ENCODE assay signal across 8 cellular contexts in genomic region chr1:151189638-151190445, GRCh38. TPM values are rescaled to one million over a fixed set of nuclear protein-coding genes. Genes with fewer than 3 reads are reported as not detected.
A peak's percentile ranks its signal among the peaks of the same experiment; 100 is the strongest.
DNase-seq lines count a peak whose midpoint lies in the region; ATAC-seq, FAIRE-seq and TF ChIP-seq lines count a peak whose summit lies in the region.

A gene with protein sequence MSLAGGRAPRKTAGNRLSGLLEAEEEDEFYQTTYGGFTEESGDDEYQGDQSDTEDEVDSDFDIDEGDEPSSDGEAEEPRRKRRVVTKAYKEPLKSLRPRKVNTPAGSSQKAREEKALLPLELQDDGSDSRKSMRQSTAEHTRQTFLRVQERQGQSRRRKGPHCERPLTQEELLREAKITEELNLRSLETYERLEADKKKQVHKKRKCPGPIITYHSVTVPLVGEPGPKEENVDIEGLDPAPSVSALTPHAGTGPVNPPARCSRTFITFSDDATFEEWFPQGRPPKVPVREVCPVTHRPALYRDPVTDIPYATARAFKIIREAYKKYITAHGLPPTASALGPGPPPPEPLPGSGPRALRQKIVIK (minus strand): TSS chr1:151190197. CDS start chr1:151190121, 76 bp downstream.

- H3K4me2 ChIP-seq in astrocyte (ENCODE audit: low read length), result peak within 1 kb of the TSS; percentile 95

- H3K9me3 ChIP-seq in astrocyte (ENCODE audit: insufficient read depth, low read depth, low read length), result no peaks in the 10 kb centered on the region

- no peaks in the 10 kb centered on the region for H3K27me3 ChIP-seq in astrocyte (ENCODE audit: insufficient read depth, low read length)

- peak; percentile 84 for DNase-seq in GM18507 (ENCODE audit: extremely low spot score, insufficient read length, low read depth)
- peak; percentile 95 to 98 for DNase-seq in NCI-H2081 (lab: John Stamatoyannopoulos, UW)
- DNase-seq in T-helper 9 cell, result peak; percentile 77
- peak; percentile 88 for DNase-seq in astrocyte (ENCODE audit: low read depth)
- DNase-seq in hepatic stellate cell (ENCODE audit: low spot score), result peak; percentile 89
- peak; percentile 96 for DNase-seq in retina
- no peak for DNase-seq in cortex of kidney (lab: John Stamatoyannopoulos, UW)

- peak; percentile 80 for ATAC-seq in HG02973 (IDR thresholded peaks at IDR 0.05; ENCODE audit: unreplicated experiment)

- H3K36me3 Mint-ChIP-seq in astrocyte (ENCODE audit: low read depth, unreplicated experiment), result peaks cover 4% of the 10 kb centered on the region

- H3K27me3 Mint-ChIP-seq in astrocyte (ENCODE audit: low read depth, unreplicated experiment), result no peaks in the 10 kb centered on the region

- FAIRE-seq in GM18507 (lab: Jason Lieb, UNC) (peak; percentile 87), astrocyte (lab: Jason Lieb, UNC) (no peak)

- H3K27ac Mint-ChIP-seq in astrocyte (ENCODE audit: unreplicated experiment), result peak within 1 kb of the TSS; percentile 99

- H3K4me3 ChIP-seq in astrocyte (ENCODE audit: insufficient read depth, low read depth, low read length), result peak within 1 kb of the TSS; percentile 91

- no peaks in the 10 kb centered on the region for H3K9me3 Mint-ChIP-seq in astrocyte (ENCODE audit: unreplicated experiment)

- peak within 1 kb of the TSS; percentile 93 for H3K9ac ChIP-seq in astrocyte (ENCODE audit: low read length)

- H3K4me1 Mint-ChIP-seq in astrocyte (ENCODE audit: low read depth, unreplicated experiment), result peaks cover 8% of the 10 kb centered on the region

- H3K4me3 Mint-ChIP-seq in astrocyte (ENCODE audit: unreplicated experiment), result peak within 1 kb of the TSS; percentile 100

- H3K36me3 ChIP-seq in astrocyte (ENCODE audit: insufficient read depth, low read length), result peaks cover 10% of the 10 kb centered on the region

- H2AFZ ChIP-seq in astrocyte (ENCODE audit: low read depth, low read length), result peak within 1 kb of the TSS; percentile 65

- H3K79me2 ChIP-seq in astrocyte (ENCODE audit: insufficient read depth, low read length), result peaks cover 35% of the 10 kb centered on the region

- H3K27ac ChIP-seq in astrocyte (ENCODE audit: low read depth, low read length), result peak within 1 kb of the TSS; percentile 84

- peaks cover 11% of the 10 kb centered on the region for H3K4me1 ChIP-seq in astrocyte (ENCODE audit: insufficient read depth, low read length)

- H4K20me1 ChIP-seq in astrocyte (ENCODE audit: insufficient read depth, low read length), result peaks cover 13% of the 10 kb centered on the region

- no peak for TF ChIP-seq CTCF in astrocyte (IDR thresholded peaks at IDR 0.05; ENCODE audit: insufficient read depth, low read depth, low read length)

RNA-seq across cellular contexts. Expression of the gene that starts here (rescaled TPM):
- 59.0 and 62.2 TPM in 2 replicates for total RNA-seq in astrocyte
